In genomic region chr4:114364857-114365256, GRCh38 we compare ENCODE assay signal across 12 cellular contexts.
DNase-seq lines count a peak whose midpoint lies in the region; ATAC-seq and TF ChIP-seq lines count a peak whose summit lies in the region.
"Had no signal": no experiment of that assay in that cellular context is flagged by ENCODE, and none has a peak within 500 bp of the region (broad histone marks: within the 10 kb centered on the region; RNA-seq: fewer than 3 reads in every experiment).

No MANE protein-coding gene starts in this region.

- H3K23ac ChIP-seq in IMR-90 (ENCODE audit: low read depth, low read length), result peak overlapping the region; percentile 98; the same call in 1 of the 2 replicates

- no peak overlapping the region for H3K27ac Mint-ChIP-seq in CD14-positive monocyte
- no peak overlapping the region for H3K27ac Mint-ChIP-seq in neural progenitor cell
- H3K27ac Mint-ChIP-seq: B cell had no signal

- H3K9ac ChIP-seq in IMR-90 (ENCODE audit: low read depth, low read length) (peak overlapping the region; percentile 64; the same call in 1 of the 2 replicates), neural progenitor cell (no peak overlapping the region)

- peak overlapping the region; percentile 28 to 96 for H4K8ac ChIP-seq in IMR-90 (ENCODE audit: low read depth in 2 of 2, low read length in 2 of 2)

- peak overlapping the region; percentile 96 for H4K5ac ChIP-seq in IMR-90 (ENCODE audit: low read depth, low read length)

- H4K91ac ChIP-seq in IMR-90 (ENCODE audit: insufficient read depth, low read depth, low read length), result peak overlapping the region; percentile 89

- peak overlapping the region; percentile 99 for H3K18ac ChIP-seq in IMR-90 (ENCODE audit: low read depth, low read length)

- H3K27ac ChIP-seq in AG04450 (ENCODE audit: low read depth, low read length) (peak overlapping the region; percentile 65), IMR-90 (ENCODE audit: insufficient read depth, low read length) (peak overlapping the region; percentile 73), neural progenitor cell (no peak overlapping the region)

- peak; percentile 87 for ATAC-seq in IMR-90 (ENCODE audit: low read depth)
- ATAC-seq: left lobe of liver had no signal

- peaks cover 0 to 12% of the 10 kb centered on the region in 2 experiments; a peak in 2 of 4 replicates for H3K79me1 ChIP-seq in IMR-90 (ENCODE audit: low read depth in 1 of 2, low read length in 2 of 2)

- H3K4me2 ChIP-seq in IMR-90 (ENCODE audit: low read depth, low read length), result peak overlapping the region; percentile 89
- H3K4me2 ChIP-seq in neural progenitor cell, result no peak overlapping the region

- peaks cover 6% of the 10 kb centered on the region for H3K4me1 ChIP-seq in IMR-90 (ENCODE audit: control insufficient read depth, insufficient read depth, low read length)
- peaks cover 3% of the 10 kb centered on the region for H3K4me1 ChIP-seq in neural progenitor cell

- H3K9me3 Mint-ChIP-seq in CD14-positive monocyte (peaks cover 0 to 2% (median 1%) of the 10 kb centered on the region in 7 donors), neural progenitor cell (no peaks in the 10 kb centered on the region)

- H2BK120ac ChIP-seq in IMR-90 (ENCODE audit: low read depth, low read length), result peak overlapping the region; percentile 99

- no peaks in the 10 kb centered on the region for H3F3A ChIP-seq in neural progenitor cell (ENCODE audit: low read depth)

- peak overlapping the region; percentile 96 for H3K14ac ChIP-seq in IMR-90 (replicated peaks; ENCODE audit: low read depth, low read length)

- H3K56ac ChIP-seq in IMR-90 (ENCODE audit: extremely low read depth, insufficient read depth, low read length), result peak overlapping the region; percentile 93

- no peak for TF ChIP-seq RAD21 in IMR-90 (IDR thresholded peaks at IDR 0.05; ENCODE audit: low read length)

- H2AK9ac ChIP-seq in IMR-90 (replicated peaks; ENCODE audit: low read depth, low read length, poor library complexity), result no peak overlapping the region

- no peaks in the 10 kb centered on the region for H3K79me2 ChIP-seq in neural progenitor cell (ENCODE audit: low read depth)

- no peaks in the 10 kb centered on the region for H3K27me3 ChIP-seq in AG04450 (ENCODE audit: control insufficient read depth, insufficient read depth, low read length)
- no peaks in the 10 kb centered on the region for H3K27me3 ChIP-seq in IMR-90 (ENCODE audit: control insufficient read depth, insufficient read depth, low read length)
- H3K27me3 ChIP-seq in neural progenitor cell, result no peaks in the 10 kb centered on the region

- POLR2A ChIA-PET in AG04450 (lab: Yijun Ruan, JAX), result interaction anchor here (0.8 to 1.1 kb wide), 2 partner anchors 46 to 604 kb away, joined by 3 to 4 read pairs; no protein-coding TSS in a partner anchor
- POLR2A ChIA-PET in IMR-90 (lab: Charles Lee; ENCODE audit: unreplicated experiment), result no interaction called here

- no peaks in the 10 kb centered on the region for H4K20me1 ChIP-seq in IMR-90 (ENCODE audit: insufficient read depth, low read length)
- H4K20me1 ChIP-seq in neural progenitor cell (ENCODE audit: low read depth), result no peaks in the 10 kb centered on the region

- H2BK15ac ChIP-seq in IMR-90 (ENCODE audit: low read depth, low read length), result 0 out of 3 replicates have a peak overlapping the region, but pooled peaks have one; percentile 73

- intact Hi-C loops in IMR-90 (cut with micrococcal nuclease) (loop anchor here (1.0 to 5.0 kb wide), 3 partner anchors 84 to 288 kb away; no protein-coding TSS in a partner anchor), CD14-positive monocyte (cut with micrococcal nuclease) (no loop called here)

- no peak overlapping the region for H3K4me3 Mint-ChIP-seq in CD14-positive monocyte
- no peak overlapping the region for H3K4me3 Mint-ChIP-seq in neural progenitor cell
- H3K4me3 Mint-ChIP-seq: B cell had no signal

- H3K4me3 ChIP-seq in AG04450 (ENCODE audit: low read depth, low read length), result peak overlapping the region; percentile 5; the same call in 1 of the 2 replicates
- H3K4me3 ChIP-seq in IMR-90 (ENCODE audit: insufficient read depth, low read depth, low read length), result peak overlapping the region; percentile 47; the same call in 1 of the 2 replicates
- H3K4me3 ChIP-seq in epithelial cell of esophagus (ENCODE audit: low read length), result no peak overlapping the region
- H3K4me3 ChIP-seq in neural progenitor cell, result no peak overlapping the region

- TF ChIP-seq POLR2A in IMR-90 (IDR thresholded peaks at IDR 0.05; ENCODE audit: low read depth, low read length), result peak; percentile 22; the same call in 1 of the 2 replicates

- no CpG with 5 or more reads among the region's 1 CpG for WGBS in IMR-90 (ENCODE audit: extremely low coverage in 2 of 2, insufficient read length in 1 of 2), 2 experiments

- peak overlapping the region; percentile 87; the same call in 1 of the 2 replicates for H2AK5ac ChIP-seq in IMR-90 (ENCODE audit: low read depth, low read length)

- no peaks in the 10 kb centered on the region for H3K36me3 Mint-ChIP-seq in CD14-positive monocyte
- no peaks in the 10 kb centered on the region for H3K36me3 Mint-ChIP-seq in neural progenitor cell

- no TSS peak for BruUV-seq in IMR-90 (replicated peaks; lab: Mats Ljungman, UMichigan)

- dilution Hi-C loops in IMR-90 (cut with HindIII; ENCODE audit: low sequenced_read_pairs, unreplicated experiment), result no loop called here

- H3K9me3 ChIP-seq in AG04450 (ENCODE audit: control insufficient read depth, insufficient read depth, low read length) (no peaks in the 10 kb centered on the region), IMR-90 (ENCODE audit: control insufficient read depth, insufficient read depth, low read length) (no peaks in the 10 kb centered on the region), neural progenitor cell (ENCODE audit: low read depth) (no peaks in the 10 kb centered on the region)

- TF ChIP-seq CTCF in AG04450 (IDR thresholded peaks at IDR 0.05; ENCODE audit: low read depth, low read length), result no peak
- TF ChIP-seq CTCF in IMR-90 (conservative IDR thresholded peaks at IDR 0.05; ENCODE audit: low read depth, low read length), result no peak
- TF ChIP-seq CTCF in epithelial cell of esophagus (IDR thresholded peaks at IDR 0.05; ENCODE audit: insufficient read depth, low read depth, low read length, missing control alignments), result no peak
- TF ChIP-seq CTCF in CD14-positive monocyte (IDR thresholded peaks at IDR 0.05), result no peak
- TF ChIP-seq CTCF in neural progenitor cell (IDR thresholded peaks at IDR 0.05), result no peak

- no peaks in the 10 kb centered on the region for H3K36me3 ChIP-seq in IMR-90 (ENCODE audit: control insufficient read depth, insufficient read depth, low read length)
- H3K36me3 ChIP-seq in neural progenitor cell, result no peaks in the 10 kb centered on the region

- H2BK5ac ChIP-seq in IMR-90 (ENCODE audit: low read depth, low read length, poor library complexity, severe bottlenecking), result peak overlapping the region; percentile 100

- peak overlapping the region; percentile 97 for H3K4ac ChIP-seq in IMR-90 (ENCODE audit: low read depth, low read length)

- H2BK20ac ChIP-seq in IMR-90 (ENCODE audit: low read depth, low read length), result peak overlapping the region; percentile 98

- H2AFZ ChIP-seq in IMR-90 (replicated peaks; ENCODE audit: low read length, poor library complexity) (no peak overlapping the region), neural progenitor cell (replicated peaks) (no peak overlapping the region)

- H3K9me1 ChIP-seq in IMR-90 (ENCODE audit: insufficient read depth, low read length), result peaks cover 2% of the 10 kb centered on the region; the same call in 1 of the 2 replicates

- H3K4me1 Mint-ChIP-seq in CD14-positive monocyte (no peaks in the 10 kb centered on the region), neural progenitor cell (no peaks in the 10 kb centered on the region)
- H3K4me1 Mint-ChIP-seq: B cell had no signal

- DNase-seq in AG04450 (ENCODE audit: low read depth, low spot score) (peak; percentile 76), IMR-90 (peak; percentile 92), epithelial cell of esophagus (ENCODE audit: low read depth) (peak; percentile 29), kidney tubule cell (ENCODE audit: low spot score) (peak; percentile 88), SW480 (ENCODE audit: low spot score) (no peak), CD14-positive monocyte (ENCODE audit: low spot score) (no peak), neural progenitor cell (ENCODE audit: low spot score) (no peak), NCI-H82 treated with DMSO at 0.1 percent for 48 hours (lab: John Stamatoyannopoulos, UW; ENCODE audit: unreplicated experiment) (no peak)
- DNase-seq: activated CD8-positive, alpha-beta memory T cell treated with anti-CD3 and anti-CD28 coated beads for 24 hours; posterior cingulate gyrus had no signal

- H3K27me3 Mint-ChIP-seq in CD14-positive monocyte (ENCODE audit: low read depth in 3 of 3) (no peaks in the 10 kb centered on the region), neural progenitor cell (ENCODE audit: insufficient read depth, low read depth) (no peaks in the 10 kb centered on the region)

- CTCF ChIA-PET in AG04450 (lab: Charles Lee), result interaction anchor here (0.6 kb wide), 1 partner anchor 971 kb away, joined by 6 read pairs; no protein-coding TSS in a partner anchor
- CTCF ChIA-PET in IMR-90 (lab: Yijun Ruan, JAX), result no interaction called here

- in situ Hi-C loops in IMR-90 (cut with MboI; ENCODE audit: low sequenced_read_pairs), result loop anchor here (25.0 kb wide), 1 partner anchor 828 kb away; no protein-coding TSS in a partner anchor

TF ChIP-seq in IMR-90, 13 proteins besides CTCF, POLR2A, EP300 and RAD21:
- TF ChIP-seq MAZ (IDR thresholded peaks at IDR 0.05; ENCODE audit: borderline replicate concordance, low read depth, low read length) (no peak), MAFK (IDR thresholded peaks at IDR 0.05; ENCODE audit: low read depth, low read length) (no peak), RFX5 (IDR thresholded peaks at IDR 0.05; ENCODE audit: low read depth, low read length) (no peak), CHD1 (IDR thresholded peaks at IDR 0.05; ENCODE audit: low read depth, low read length) (no peak), NFE2L2 (IDR thresholded peaks at IDR 0.05; ENCODE audit: low read depth, low read length) (no peak), USF2 (IDR thresholded peaks at IDR 0.05; ENCODE audit: low read depth, low read length) (no peak), FOS (IDR thresholded peaks at IDR 0.05; ENCODE audit: low read depth, low read length) (no peak), MXI1 (IDR thresholded peaks at IDR 0.05; ENCODE audit: borderline replicate concordance, low read depth, low read length) (no peak), CEBPB (IDR thresholded peaks at IDR 0.05; ENCODE audit: low read depth, low read length) (no peak)

Comparison
In these comparisons a context has a peak if more than half of its experiments do, and no peak if none do; other contexts are left out.
1. DNase-seq: peak in AG04450 (single experiment), IMR-90 (single experiment), epithelial cell of esophagus (single experiment) and kidney tubule cell (single experiment); none in SW480 (single experiment), CD14-positive monocyte (single experiment), neural progenitor cell (single experiment) and NCI-H82 treated with DMSO at 0.1 percent for 48 hours (single experiment).
2. H3K4me3 ChIP-seq: peak in AG04450 (single experiment) and IMR-90 (single experiment); none in epithelial cell of esophagus (single experiment) and neural progenitor cell (single experiment).